20 cellular contexts compared by ENCODE assay signal in the genomic region with DNA sequence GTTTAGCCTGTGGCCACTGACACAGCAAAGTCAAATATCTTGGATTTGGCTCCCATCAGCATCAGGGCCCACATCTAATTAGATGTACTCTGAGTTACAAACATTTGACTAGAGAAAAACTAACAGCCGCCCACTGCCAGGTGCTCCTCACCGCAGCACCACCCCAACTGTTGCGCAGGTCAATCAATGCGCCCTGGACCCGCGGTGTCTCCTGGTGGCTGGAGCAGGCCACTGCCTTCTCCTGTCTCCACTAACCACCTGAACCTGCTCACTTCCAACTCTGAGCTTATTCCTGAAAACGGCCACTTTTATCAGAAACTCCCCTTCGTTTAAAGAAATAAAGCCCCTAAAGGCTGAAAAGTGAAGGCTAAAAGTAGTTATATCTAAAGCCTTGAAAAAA. TPM values are rescaled to one million over a fixed set of nuclear protein-coding genes. Genes with fewer than 3 reads are reported as not detected.
A peak's percentile ranks its signal among the peaks of the same experiment; 100 is the strongest.
DNase-seq lines count a peak whose midpoint lies in the region; ATAC-seq and TF ChIP-seq lines count a peak whose summit lies in the region.
"Had no signal": no experiment of that assay in that cellular context is flagged by ENCODE, and none has a peak within 500 bp of the region (broad histone marks: within the 10 kb centered on the region; RNA-seq: fewer than 3 reads in every experiment).

No MANE protein-coding gene starts in this region.

- H3K4me1 ChIP-seq in esophagus squamous epithelium: peaks cover 14 to 49% (median 18%) of the 10 kb centered on the region in 3 donors

- peaks cover 0 to 43% (median 10%) of the 10 kb centered on the region in 3 donors for H3K36me3 ChIP-seq in esophagus squamous epithelium

- peaks cover 43% of the 10 kb centered on the region for H3K36me3 Mint-ChIP-seq in activated CD4-positive, alpha-beta T cell treated with anti-CD3 and anti-CD28 coated beads, Interleukin-2, amount 10 ng/mL, durations not matched to agents 24 days and 14 days (ENCODE audit: low read depth)
- peaks cover 3% of the 10 kb centered on the region for H3K36me3 Mint-ChIP-seq in chondrocyte (ENCODE audit: low read depth)
- H3K36me3 Mint-ChIP-seq in progenitor cell of endocrine pancreas (ENCODE audit: insufficient read depth): peaks cover 1% of the 10 kb centered on the region

- no peaks in the 10 kb centered on the region for H3K9me3 ChIP-seq in esophagus squamous epithelium
- H3K9me3 ChIP-seq: left lung, mucosa of descending colon, Peyer's patch, sigmoid colon, stomach had no signal

- peaks cover 68% of the 10 kb centered on the region for H3K4me1 Mint-ChIP-seq in activated CD4-positive, alpha-beta T cell treated with anti-CD3 and anti-CD28 coated beads, Interleukin-2, amount 10 ng/mL, durations not matched to agents 24 days and 14 days
- H3K4me1 Mint-ChIP-seq in chondrocyte (ENCODE audit: low read depth): peaks cover 32% of the 10 kb centered on the region
- peaks cover 7% of the 10 kb centered on the region for H3K4me1 Mint-ChIP-seq in progenitor cell of endocrine pancreas (ENCODE audit: low read depth)

- no peak for DNase-seq in activated CD4-positive, alpha-beta T cell treated with anti-CD3 and anti-CD28 coated beads, Interleukin-2, amount 10 ng/mL, durations not matched to agents 24 days and 14 days
- DNase-seq in activated CD4-positive, alpha-beta T cell treated with anti-CD3 and anti-CD28 coated beads for 48 hours: no peak
- DNase-seq in NCI-H146 (lab: John Stamatoyannopoulos, UW) (peak; percentile 37), chondrocyte (ENCODE audit: low spot score) (no peak), progenitor cell of endocrine pancreas (ENCODE audit: low spot score, unreplicated experiment) (no peak), esophagus squamous epithelium (lab: John Stamatoyannopoulos, UW) (no peak)
- DNase-seq in activated naive CD4-positive, alpha-beta T cell (lab: John Stamatoyannopoulos, UW): no peak
- DNase-seq: amygdala; CD4-positive, alpha-beta memory T cell; EL; foreskin fibroblast; left lung; mucosa of descending colon; MV-4-11; nucleus accumbens; Peyer's patch; sigmoid colon; stomach had no signal

- intact Hi-C loops in activated CD4-positive, alpha-beta T cell treated with anti-CD3 and anti-CD28 coated beads, Interleukin-2, amount 10 ng/mL, durations not matched to agents 24 days and 14 days (cut with micrococcal nuclease): loop anchor here (2.0 kb wide), 1 partner anchor 21 kb away; no protein-coding TSS in a partner anchor
- intact Hi-C loops in esophagus squamous epithelium (cut with DNase I): no loop called here

- peak; percentile 26 for TF ChIP-seq CTCF in chondrocyte (IDR thresholded peaks at IDR 0.05)
- TF ChIP-seq CTCF in progenitor cell of endocrine pancreas (IDR thresholded peaks at IDR 0.05; ENCODE audit: unreplicated experiment): peak; percentile 37
- TF ChIP-seq CTCF in esophagus squamous epithelium (IDR thresholded peaks at IDR 0.05): peak in 1 of 6 experiments; percentile 5

- no peaks in the 10 kb centered on the region for H3K9me3 Mint-ChIP-seq in activated CD4-positive, alpha-beta T cell treated with anti-CD3 and anti-CD28 coated beads, Interleukin-2, amount 10 ng/mL, durations not matched to agents 24 days and 14 days
- no peaks in the 10 kb centered on the region for H3K9me3 Mint-ChIP-seq in chondrocyte (ENCODE audit: low read depth)
- no peaks in the 10 kb centered on the region for H3K9me3 Mint-ChIP-seq in progenitor cell of endocrine pancreas (ENCODE audit: low read depth)
- H3K9me3 Mint-ChIP-seq: CD4-positive, alpha-beta memory T cell had no signal

- H3K4me3 Mint-ChIP-seq in activated CD4-positive, alpha-beta T cell treated with anti-CD3 and anti-CD28 coated beads, Interleukin-2, amount 10 ng/mL, durations not matched to agents 24 days and 14 days: peak overlapping the region; percentile 94
- H3K4me3 Mint-ChIP-seq in chondrocyte (ENCODE audit: unreplicated experiment) (no peak overlapping the region), progenitor cell of endocrine pancreas (ENCODE audit: low read depth) (no peak overlapping the region)

- TF ChIP-seq POLR2A in esophagus squamous epithelium (IDR thresholded peaks at IDR 0.05): no peak

- no peaks in the 10 kb centered on the region for H3K27me3 ChIP-seq in esophagus squamous epithelium
- H3K27me3 ChIP-seq: left lung, Peyer's patch, sigmoid colon, stomach had no signal

- H3K4me3 ChIP-seq in esophagus squamous epithelium: no peak overlapping the region
- H3K4me3 ChIP-seq: left lung, mucosa of descending colon, Peyer's patch, sigmoid colon, SK-N-MC, stomach had no signal

- WGBS in esophagus squamous epithelium, 2 donors: 93 to 94% methylated on average over 6 to 7 of the region's 8 CpGs

- H3K27ac Mint-ChIP-seq in activated CD4-positive, alpha-beta T cell treated with anti-CD3 and anti-CD28 coated beads, Interleukin-2, amount 10 ng/mL, durations not matched to agents 24 days and 14 days: peak overlapping the region; percentile 27
- H3K27ac Mint-ChIP-seq in chondrocyte (ENCODE audit: unreplicated experiment) (no peak overlapping the region), progenitor cell of endocrine pancreas (no peak overlapping the region)

- peak overlapping the region in 1 of 4 donors; percentile 25 for H3K27ac ChIP-seq in esophagus squamous epithelium
- H3K27ac ChIP-seq: left lung, Peyer's patch, sigmoid colon, SK-N-MC, stomach had no signal

- no peak for ATAC-seq in GM19023 (IDR thresholded peaks at IDR 0.05; ENCODE audit: unreplicated experiment)
- ATAC-seq: left lung, mucosa of descending colon had no signal

- H3K27me3 Mint-ChIP-seq in activated CD4-positive, alpha-beta T cell treated with anti-CD3 and anti-CD28 coated beads, Interleukin-2, amount 10 ng/mL, durations not matched to agents 24 days and 14 days: no peaks in the 10 kb centered on the region
- H3K27me3 Mint-ChIP-seq in chondrocyte (ENCODE audit: low read depth) (no peaks in the 10 kb centered on the region), progenitor cell of endocrine pancreas (peaks cover 57% of the 10 kb centered on the region)
- H3K27me3 Mint-ChIP-seq: CD4-positive, alpha-beta memory T cell had no signal

RNA-seq across cellular contexts. Expression of a gene that starts 4.3 kb away (rescaled TPM):
- 84.1 and 87.7 TPM in 2 replicates for total RNA-seq in activated CD4-positive, alpha-beta T cell treated with anti-CD3 and anti-CD28 coated beads, Interleukin-2, amount 10 ng/mL, durations not matched to agents 24 days and 14 days
- total RNA-seq in chondrocyte (26.5 to 35.2 TPM (median 27.1 TPM) in 3 replicates), progenitor cell of endocrine pancreas (16.4 and 18.2 TPM in 2 replicates), esophagus squamous epithelium (10 to 100 TPM; 26.7 to 45.6 (median 41.1) TPM)
